In the genomic region with DNA sequence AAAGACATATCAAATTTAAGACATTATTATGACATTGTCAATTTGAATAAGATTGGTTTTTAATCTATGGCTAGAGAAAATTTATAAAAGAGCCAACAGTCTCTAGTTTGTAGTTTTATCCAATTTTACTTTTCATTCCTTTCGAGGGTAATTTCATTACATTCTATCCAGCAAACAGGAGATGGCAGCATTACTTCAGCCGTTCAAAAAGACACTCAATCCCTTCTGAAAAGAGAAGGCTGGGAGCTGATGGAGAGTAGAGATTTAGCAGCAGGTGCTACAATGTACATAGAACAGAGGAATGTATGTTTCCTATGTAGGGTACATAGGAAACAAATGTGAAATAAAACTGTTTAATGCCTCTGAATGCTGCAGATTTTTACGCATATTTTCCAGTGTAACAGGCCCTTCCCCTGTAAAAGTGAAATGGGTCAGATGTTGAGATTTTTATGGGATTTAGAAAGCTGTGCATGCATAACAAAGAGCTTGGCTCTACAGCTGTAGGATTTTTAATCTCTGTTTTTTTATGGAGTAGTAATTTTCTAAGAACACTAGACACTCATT, we compare ENCODE assay signal across 1 cellular context.
TF ChIP-seq lines count a peak whose summit lies in the region.

No MANE protein-coding gene starts in this region.

TF ChIP-seq in WTC11, 78 proteins besides CTCF, POLR2A, EP300 and RAD21 (continued from another document):
- TF ChIP-seq, protein P1, sequence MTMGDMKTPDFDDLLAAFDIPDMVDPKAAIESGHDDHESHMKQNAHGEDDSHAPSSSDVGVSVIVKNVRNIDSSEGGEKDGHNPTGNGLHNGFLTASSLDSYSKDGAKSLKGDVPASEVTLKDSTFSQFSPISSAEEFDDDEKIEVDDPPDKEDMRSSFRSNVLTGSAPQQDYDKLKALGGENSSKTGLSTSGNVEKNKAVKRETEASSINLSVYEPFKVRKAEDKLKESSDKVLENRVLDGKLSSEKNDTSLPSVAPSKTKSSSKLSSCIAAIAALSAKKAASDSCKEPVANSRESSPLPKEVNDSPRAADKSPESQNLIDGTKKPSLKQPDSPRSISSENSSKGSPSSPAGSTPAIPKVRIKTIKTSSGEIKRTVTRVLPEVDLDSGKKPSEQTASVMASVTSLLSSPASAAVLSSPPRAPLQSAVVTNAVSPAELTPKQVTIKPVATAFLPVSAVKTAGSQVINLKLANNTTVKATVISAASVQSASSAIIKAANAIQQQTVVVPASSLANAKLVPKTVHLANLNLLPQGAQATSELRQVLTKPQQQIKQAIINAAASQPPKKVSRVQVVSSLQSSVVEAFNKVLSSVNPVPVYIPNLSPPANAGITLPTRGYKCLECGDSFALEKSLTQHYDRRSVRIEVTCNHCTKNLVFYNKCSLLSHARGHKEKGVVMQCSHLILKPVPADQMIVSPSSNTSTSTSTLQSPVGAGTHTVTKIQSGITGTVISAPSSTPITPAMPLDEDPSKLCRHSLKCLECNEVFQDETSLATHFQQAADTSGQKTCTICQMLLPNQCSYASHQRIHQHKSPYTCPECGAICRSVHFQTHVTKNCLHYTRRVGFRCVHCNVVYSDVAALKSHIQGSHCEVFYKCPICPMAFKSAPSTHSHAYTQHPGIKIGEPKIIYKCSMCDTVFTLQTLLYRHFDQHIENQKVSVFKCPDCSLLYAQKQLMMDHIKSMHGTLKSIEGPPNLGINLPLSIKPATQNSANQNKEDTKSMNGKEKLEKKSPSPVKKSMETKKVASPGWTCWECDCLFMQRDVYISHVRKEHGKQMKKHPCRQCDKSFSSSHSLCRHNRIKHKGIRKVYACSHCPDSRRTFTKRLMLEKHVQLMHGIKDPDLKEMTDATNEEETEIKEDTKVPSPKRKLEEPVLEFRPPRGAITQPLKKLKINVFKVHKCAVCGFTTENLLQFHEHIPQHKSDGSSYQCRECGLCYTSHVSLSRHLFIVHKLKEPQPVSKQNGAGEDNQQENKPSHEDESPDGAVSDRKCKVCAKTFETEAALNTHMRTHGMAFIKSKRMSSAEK (CRISPR knock-in tag; IDR thresholded peaks at IDR 0.05; ENCODE audit: borderline replicate concordance) = no peak
- TF ChIP-seq, protein P2, sequence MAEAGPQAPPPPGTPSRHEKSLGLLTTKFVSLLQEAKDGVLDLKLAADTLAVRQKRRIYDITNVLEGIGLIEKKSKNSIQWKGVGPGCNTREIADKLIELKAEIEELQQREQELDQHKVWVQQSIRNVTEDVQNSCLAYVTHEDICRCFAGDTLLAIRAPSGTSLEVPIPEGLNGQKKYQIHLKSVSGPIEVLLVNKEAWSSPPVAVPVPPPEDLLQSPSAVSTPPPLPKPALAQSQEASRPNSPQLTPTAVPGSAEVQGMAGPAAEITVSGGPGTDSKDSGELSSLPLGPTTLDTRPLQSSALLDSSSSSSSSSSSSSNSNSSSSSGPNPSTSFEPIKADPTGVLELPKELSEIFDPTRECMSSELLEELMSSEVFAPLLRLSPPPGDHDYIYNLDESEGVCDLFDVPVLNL (CRISPR knock-in tag; IDR thresholded peaks at IDR 0.05; ENCODE audit: borderline replicate concordance, low read depth) = no peak
- TF ChIP-seq, protein P3, sequence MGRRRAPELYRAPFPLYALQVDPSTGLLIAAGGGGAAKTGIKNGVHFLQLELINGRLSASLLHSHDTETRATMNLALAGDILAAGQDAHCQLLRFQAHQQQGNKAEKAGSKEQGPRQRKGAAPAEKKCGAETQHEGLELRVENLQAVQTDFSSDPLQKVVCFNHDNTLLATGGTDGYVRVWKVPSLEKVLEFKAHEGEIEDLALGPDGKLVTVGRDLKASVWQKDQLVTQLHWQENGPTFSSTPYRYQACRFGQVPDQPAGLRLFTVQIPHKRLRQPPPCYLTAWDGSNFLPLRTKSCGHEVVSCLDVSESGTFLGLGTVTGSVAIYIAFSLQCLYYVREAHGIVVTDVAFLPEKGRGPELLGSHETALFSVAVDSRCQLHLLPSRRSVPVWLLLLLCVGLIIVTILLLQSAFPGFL (CRISPR knock-in tag; IDR thresholded peaks at IDR 0.05; ENCODE audit: borderline replicate concordance) = no peak
- TF ChIP-seq FOXJ3 (CRISPR knock-in tag; IDR thresholded peaks at IDR 0.05; ENCODE audit: borderline replicate concordance) = no peak
- no peak for TF ChIP-seq IRF2 (CRISPR knock-in tag; IDR thresholded peaks at IDR 0.05; ENCODE audit: borderline replicate concordance, low read depth)
- no peak for TF ChIP-seq ZNF423 (CRISPR knock-in tag; IDR thresholded peaks at IDR 0.05)
- TF ChIP-seq GABPB1 (CRISPR knock-in tag; IDR thresholded peaks at IDR 0.05) = no peak
- TF ChIP-seq JAZF1 (CRISPR knock-in tag; IDR thresholded peaks at IDR 0.05) = no peak
- TF ChIP-seq, protein P4, sequence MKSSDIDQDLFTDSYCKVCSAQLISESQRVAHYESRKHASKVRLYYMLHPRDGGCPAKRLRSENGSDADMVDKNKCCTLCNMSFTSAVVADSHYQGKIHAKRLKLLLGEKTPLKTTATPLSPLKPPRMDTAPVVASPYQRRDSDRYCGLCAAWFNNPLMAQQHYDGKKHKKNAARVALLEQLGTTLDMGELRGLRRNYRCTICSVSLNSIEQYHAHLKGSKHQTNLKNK (CRISPR knock-in tag; IDR thresholded peaks at IDR 0.05) = no peak
- no peak for TF ChIP-seq ESRRA (CRISPR knock-in tag; IDR thresholded peaks at IDR 0.05; ENCODE audit: borderline replicate concordance)
- TF ChIP-seq SP1 (CRISPR knock-in tag; conservative IDR thresholded peaks at IDR 0.05) = no peak
